9 cellular contexts compared by ENCODE assay signal in genomic region chr10:31725436-31725835, GRCh38.
"Had no signal": no experiment of that assay in that cellular context is flagged by ENCODE, and none has a peak within 500 bp of the region (broad histone marks: within the 10 kb centered on the region; RNA-seq: fewer than 3 reads in every experiment).

No MANE protein-coding gene starts in this region.

- H3K4me3 Mint-ChIP-seq: HFFc6, IgD-negative memory B cell had no signal

- H3K36me3 ChIP-seq: HAP-1 had no signal

- H3K9me3 Mint-ChIP-seq: HFFc6 had no signal

- DNase-seq: GM23248, H7, HFFc6, KBM-7 had no signal

- ATAC-seq: HCT116, HepG2 had no signal

- H3K4me1 ChIP-seq: HAP-1 had no signal

- H3K27ac Mint-ChIP-seq: HFFc6, IgD-negative memory B cell had no signal

- H3K4me1 Mint-ChIP-seq: IgD-negative memory B cell had no signal

- H3K4me3 ChIP-seq: GM23248, HAP-1 had no signal

- H3K27ac ChIP-seq: GM23248, KMS-11 had no signal

- H3K4me2 ChIP-seq: KMS-11 had no signal

- H3K9me3 ChIP-seq: HAP-1 had no signal

- H2AFZ ChIP-seq: GM23248 had no signal
